ENCODE assay signal across 8 cellular contexts in genomic region chr1:37858931-37859506, GRCh38. TPM values are rescaled to one million over a fixed set of nuclear protein-coding genes. Genes with fewer than 3 reads are reported as not detected.
DNase-seq lines count a peak whose midpoint lies in the region; ATAC-seq and TF ChIP-seq lines count a peak whose summit lies in the region.

No MANE protein-coding gene starts in this region.

- H3K4me1 ChIP-seq in Caco-2 = peaks cover 5% of the 10 kb centered on the region; the same call in 1 of the 2 replicates
- peaks cover 3 to 20% (median 17%) of the 10 kb centered on the region in 4 donors for H3K4me1 ChIP-seq in liver (ENCODE audit: control insufficient read depth in 4 of 4, insufficient read depth in 4 of 4, low read length in 3 of 4)
- H3K4me1 ChIP-seq in thyroid gland = peaks cover 7 to 12% of the 10 kb centered on the region in 2 donors

- TSS peak; percentile 57 for BruUV-seq in Caco-2 (replicated peaks; lab: Mats Ljungman, UMichigan)

- H3K27me3 Mint-ChIP-seq in Caco-2 (ENCODE audit: insufficient read depth, unreplicated experiment) = no peaks in the 10 kb centered on the region

- H3K4me3 Mint-ChIP-seq in Caco-2 (ENCODE audit: unreplicated experiment) = peak overlapping the region; percentile 84

- H3K9ac ChIP-seq in liver (ENCODE audit: low read depth in 1 of 2, low read length in 2 of 2) = peak overlapping the region; percentile 63 to 83

- H3K27me3 ChIP-seq in Caco-2 (replicated peaks; ENCODE audit: control insufficient read depth, insufficient read depth, low read length) = no peaks in the 10 kb centered on the region
- H3K27me3 ChIP-seq in liver (ENCODE audit: control insufficient read depth in 4 of 4, insufficient read depth in 4 of 4, low read length in 3 of 4) = no peaks in the 10 kb centered on the region
- H3K27me3 ChIP-seq in thyroid gland = no peaks in the 10 kb centered on the region

- H3K4me1 Mint-ChIP-seq in Caco-2 (ENCODE audit: low read depth, unreplicated experiment) = no peaks in the 10 kb centered on the region

- no peak for DNase-seq in Caco-2
- peak; percentile 53 for DNase-seq in NAMALWA (ENCODE audit: low spot score)
- peak in 3 of 61 donors; percentile 0 to 43 (median 41) for DNase-seq in caudate nucleus (lab: John Stamatoyannopoulos, UW)
- DNase-seq in thyroid gland = peak in 1 of 2 donors; percentile 7
- no peak for DNase-seq in GM20000 (ENCODE audit: low spot score)
- no peak for DNase-seq in GM19238 (ENCODE audit: insufficient read length, low spot score)

- H3K9me3 Mint-ChIP-seq in Caco-2 (ENCODE audit: unreplicated experiment) = no peaks in the 10 kb centered on the region

- WGBS in liver = 1% methylated on average over 21 of the region's 21 CpGs
- 3% methylated on average over 21 of the region's 21 CpGs for WGBS in thyroid gland, 2 donors

- POLR2A ChIA-PET in Caco-2 (lab: Charles Lee) = interaction anchor here (1.0 to 1.3 kb wide), 2 partner anchors 51 to 72 kb away, joined by 4 to 8 read pairs; partner anchors contain the start of genes C1orf122 and YRDC

- H3K4me3 ChIP-seq in Caco-2 (ENCODE audit: low read depth, low read length) = peak overlapping the region; percentile 62
- H3K4me3 ChIP-seq in liver (ENCODE audit: low read depth in 1 of 3, low read length in 3 of 3) = peak overlapping the region; percentile 75 to 97 (median 79)
- peak overlapping the region; percentile 57 to 93 (median 77) for H3K4me3 ChIP-seq in thyroid gland (replicated peaks in 1 of 3)

- no peak for TF ChIP-seq POLR2A in thyroid gland (IDR thresholded peaks at IDR 0.05)

- H3K27ac ChIP-seq in caudate nucleus (ENCODE audit: low read depth, low read length) (peak overlapping the region; percentile 92), liver (ENCODE audit: low read depth in 1 of 2, low read length in 2 of 2) (peak overlapping the region; percentile 76 to 95), thyroid gland (peak overlapping the region; percentile 21 to 86 (median 83))

- peaks cover 42% of the 10 kb centered on the region for H3K36me3 Mint-ChIP-seq in Caco-2 (ENCODE audit: insufficient read depth, unreplicated experiment)

- ATAC-seq in GM21619 (IDR thresholded peaks at IDR 0.05; ENCODE audit: unreplicated experiment) = peak; percentile 19

- H3K36me3 ChIP-seq in Caco-2 (ENCODE audit: control insufficient read depth, insufficient read depth, low read length) = no peaks in the 10 kb centered on the region
- H3K36me3 ChIP-seq in liver (ENCODE audit: control insufficient read depth in 4 of 4, insufficient read depth in 3 of 4, low read depth in 1 of 4, low read length in 3 of 4) = peaks cover 5 to 29% (median 11%) of the 10 kb centered on the region in 4 donors
- peaks cover 7 to 12% of the 10 kb centered on the region in 2 donors for H3K36me3 ChIP-seq in thyroid gland

- TF ChIP-seq RAD21 in liver (IDR thresholded peaks at IDR 0.05) = no peak

- CTCF ChIA-PET in Caco-2 (lab: Charles Lee) = interaction anchor here (0.6 to 1.8 kb wide), 8 partner anchors 16 to 256 kb away, joined by 3 to 5 read pairs (median 4); no protein-coding TSS in a partner anchor

- peak overlapping the region; percentile 91 for H3K27ac Mint-ChIP-seq in Caco-2 (ENCODE audit: unreplicated experiment)

- H3K9me3 ChIP-seq in Caco-2 (no peaks in the 10 kb centered on the region), liver (ENCODE audit: control insufficient read depth in 4 of 4, low read length in 3 of 4) (no peaks in the 10 kb centered on the region), thyroid gland (no peaks in the 10 kb centered on the region)

- intact Hi-C loops in Caco-2 (cut with micrococcal nuclease; ENCODE audit: unreplicated experiment) (loop anchor here (5.0 kb wide), 1 partner anchor 47 kb away; no protein-coding TSS in a partner anchor), thyroid gland (cut with DNase I) (no loop called here)

- no peak for TF ChIP-seq CTCF in Caco-2 (IDR thresholded peaks at IDR 0.05; ENCODE audit: insufficient read depth in 1 of 2, low read depth in 1 of 2, low read length in 1 of 2, severe bottlenecking in 1 of 2, unreplicated experiment in 1 of 2)
- TF ChIP-seq CTCF in liver (IDR thresholded peaks at IDR 0.05; ENCODE audit: low read depth, low read length, missing input control) = no peak
- no peak for TF ChIP-seq CTCF in thyroid gland (IDR thresholded peaks at IDR 0.05)
- TF ChIP-seq CTCF in GM20000 (IDR thresholded peaks at IDR 0.05; ENCODE audit: extremely low read depth, missing control alignments) = no peak

TF ChIP-seq in liver, 16 proteins besides CTCF, POLR2A, EP300 and RAD21:
- no peak for TF ChIP-seq EGR1 (IDR thresholded peaks at IDR 0.05; ENCODE audit: low read depth in 2 of 2)
- TF ChIP-seq FOXA2 (IDR thresholded peaks at IDR 0.05) = no peak
- TF ChIP-seq MAX (IDR thresholded peaks at IDR 0.05) = no peak
- TF ChIP-seq, protein P1, sequence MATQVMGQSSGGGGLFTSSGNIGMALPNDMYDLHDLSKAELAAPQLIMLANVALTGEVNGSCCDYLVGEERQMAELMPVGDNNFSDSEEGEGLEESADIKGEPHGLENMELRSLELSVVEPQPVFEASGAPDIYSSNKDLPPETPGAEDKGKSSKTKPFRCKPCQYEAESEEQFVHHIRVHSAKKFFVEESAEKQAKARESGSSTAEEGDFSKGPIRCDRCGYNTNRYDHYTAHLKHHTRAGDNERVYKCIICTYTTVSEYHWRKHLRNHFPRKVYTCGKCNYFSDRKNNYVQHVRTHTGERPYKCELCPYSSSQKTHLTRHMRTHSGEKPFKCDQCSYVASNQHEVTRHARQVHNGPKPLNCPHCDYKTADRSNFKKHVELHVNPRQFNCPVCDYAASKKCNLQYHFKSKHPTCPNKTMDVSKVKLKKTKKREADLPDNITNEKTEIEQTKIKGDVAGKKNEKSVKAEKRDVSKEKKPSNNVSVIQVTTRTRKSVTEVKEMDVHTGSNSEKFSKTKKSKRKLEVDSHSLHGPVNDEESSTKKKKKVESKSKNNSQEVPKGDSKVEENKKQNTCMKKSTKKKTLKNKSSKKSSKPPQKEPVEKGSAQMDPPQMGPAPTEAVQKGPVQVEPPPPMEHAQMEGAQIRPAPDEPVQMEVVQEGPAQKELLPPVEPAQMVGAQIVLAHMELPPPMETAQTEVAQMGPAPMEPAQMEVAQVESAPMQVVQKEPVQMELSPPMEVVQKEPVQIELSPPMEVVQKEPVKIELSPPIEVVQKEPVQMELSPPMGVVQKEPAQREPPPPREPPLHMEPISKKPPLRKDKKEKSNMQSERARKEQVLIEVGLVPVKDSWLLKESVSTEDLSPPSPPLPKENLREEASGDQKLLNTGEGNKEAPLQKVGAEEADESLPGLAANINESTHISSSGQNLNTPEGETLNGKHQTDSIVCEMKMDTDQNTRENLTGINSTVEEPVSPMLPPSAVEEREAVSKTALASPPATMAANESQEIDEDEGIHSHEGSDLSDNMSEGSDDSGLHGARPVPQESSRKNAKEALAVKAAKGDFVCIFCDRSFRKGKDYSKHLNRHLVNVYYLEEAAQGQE (IDR thresholded peaks at IDR 0.05) = no peak
- TF ChIP-seq, protein P2, sequence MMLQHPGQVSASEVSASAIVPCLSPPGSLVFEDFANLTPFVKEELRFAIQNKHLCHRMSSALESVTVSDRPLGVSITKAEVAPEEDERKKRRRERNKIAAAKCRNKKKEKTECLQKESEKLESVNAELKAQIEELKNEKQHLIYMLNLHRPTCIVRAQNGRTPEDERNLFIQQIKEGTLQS (IDR thresholded peaks at IDR 0.05) = no peak
- no peak for TF ChIP-seq NR2F2 (IDR thresholded peaks at IDR 0.05)
- TF ChIP-seq ZBTB33 (IDR thresholded peaks at IDR 0.05) = no peak
- TF ChIP-seq FOXA1 (IDR thresholded peaks at IDR 0.05) = no peak
- TF ChIP-seq JUND (IDR thresholded peaks at IDR 0.05) = no peak

RNA-seq across cellular contexts. Expression of gene MTF1, which starts 0.4 kb away (rescaled TPM):
- total RNA-seq in Caco-2 (2022) = 6.4 and 8.4 TPM in 2 replicates
- 1 to 10 TPM; 3.2 to 3.3 TPM for total RNA-seq in liver
- 1 to 10 TPM; 2.3 to 2.8 TPM for polyA plus RNA-seq in liver
- total RNA-seq in thyroid gland = 1 to 10 TPM; 4.0 to 6.9 (median 5.7) TPM

RNA-seq across cellular contexts. Expression of gene YRDC, which starts 51.0 kb away (rescaled TPM):
- total RNA-seq in Caco-2 (2022) (10.3 and 10.7 TPM in 2 replicates), liver (1 to 10 TPM; 9.3 to 9.4 TPM), thyroid gland (10 to 100 TPM in 2 of 4 donors, 1 to 10 TPM in 2; 7.1 to 15.6 (median 10.9) TPM)
- polyA plus RNA-seq in liver = 1 to 10 TPM; 4.4 to 9.8 TPM

RNA-seq across cellular contexts. Expression of gene C1orf122, which starts 51.4 kb away (rescaled TPM):
- 37.7 and 41.0 TPM in 2 replicates for total RNA-seq in Caco-2 (2022)
- total RNA-seq in liver = 10 to 100 TPM in 1 of 2 donors, 1 to 10 TPM in 1; 4.5 to 12.5 TPM
- 10 to 100 TPM; 24.0 to 45.1 TPM for polyA plus RNA-seq in liver
- total RNA-seq in thyroid gland = 100 to 1,000 TPM in 1 of 4 donors, 10 to 100 TPM in 3; 35.4 to 164 (median 69.9) TPM
